ENCODE assay signal across 1 cellular context in the genomic region with DNA sequence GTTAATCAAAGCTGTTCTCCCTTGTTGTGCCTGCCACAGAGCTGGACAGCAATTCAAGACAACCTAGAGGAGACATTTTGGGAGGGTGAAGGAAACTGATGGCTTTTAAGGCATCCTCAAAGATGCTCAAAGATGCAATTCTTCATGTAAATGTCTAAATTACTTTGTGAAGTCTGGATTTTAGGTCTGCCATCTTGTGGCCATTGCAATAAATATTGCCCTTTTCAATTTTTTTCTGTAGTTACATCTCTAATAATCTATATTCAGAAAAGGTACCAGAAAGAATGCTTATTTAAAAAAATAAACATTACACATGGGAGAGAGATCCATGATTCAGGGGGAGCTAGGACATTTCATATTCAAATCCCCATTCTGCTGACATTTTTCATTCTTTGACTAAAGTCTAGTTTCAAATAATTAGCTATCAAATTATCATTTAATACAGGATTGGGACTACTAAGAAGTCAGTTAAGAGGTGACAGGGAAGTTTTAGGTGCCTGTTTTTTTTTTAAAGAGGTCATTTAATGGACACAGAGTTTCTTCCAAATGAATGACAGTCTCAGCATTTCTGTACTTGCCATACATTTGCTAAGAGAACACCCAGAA.
A peak's percentile ranks its signal among the peaks of the same experiment; 100 is the strongest.
TF ChIP-seq lines count a peak whose summit lies in the region.

No MANE protein-coding gene starts in this region.

TF ChIP-seq in IMR-90, 13 proteins besides CTCF, POLR2A, EP300 and RAD21:
- TF ChIP-seq SMC3 (IDR thresholded peaks at IDR 0.05; ENCODE audit: low read depth, low read length) (peak; percentile 64), FOS (IDR thresholded peaks at IDR 0.05; ENCODE audit: low read depth, low read length) (no peak)
